1 cellular context compared by ENCODE assay signal in the genomic region with DNA sequence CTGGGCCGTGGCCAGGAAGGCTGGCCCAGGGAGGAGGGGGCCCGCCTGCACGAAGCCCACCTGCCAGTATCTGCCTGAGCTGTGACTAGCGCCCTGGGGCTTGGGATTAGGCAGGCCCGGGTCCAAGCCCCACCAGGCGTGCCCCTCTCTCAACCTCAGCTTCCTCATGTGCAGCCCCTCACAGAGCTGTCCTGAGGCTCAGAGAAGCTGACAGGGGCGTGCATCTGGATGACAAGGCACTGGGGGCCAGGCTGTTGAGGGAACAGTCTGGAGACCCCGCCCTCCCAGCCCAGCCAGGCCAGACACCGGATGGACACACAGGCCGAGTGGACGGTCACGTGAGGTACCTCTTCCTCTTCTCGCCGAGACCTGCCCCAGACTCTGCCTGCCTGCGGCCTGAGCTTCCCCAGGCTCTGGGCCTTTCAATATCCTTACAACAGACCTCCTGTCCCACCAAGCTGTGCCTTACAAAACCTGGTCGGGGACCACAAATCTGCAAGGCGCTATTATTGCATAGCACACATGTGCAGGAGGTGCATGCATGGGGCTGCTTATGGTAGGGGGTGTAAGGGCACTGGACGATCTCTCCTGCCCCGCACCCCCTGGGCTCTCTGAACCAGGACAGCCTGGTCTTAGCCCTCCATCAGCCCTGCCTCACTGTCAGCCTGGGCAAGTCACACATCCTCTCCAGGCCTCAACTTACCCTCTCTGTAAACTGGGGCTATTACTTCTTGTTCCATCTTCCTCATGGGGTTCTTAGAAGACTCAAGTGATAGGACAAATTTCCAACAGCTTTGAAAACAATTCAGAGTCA.
TF ChIP-seq lines count a peak whose summit lies in the region.

No MANE protein-coding gene starts in this region.

TF ChIP-seq in WTC11, 78 proteins besides CTCF, POLR2A, EP300 and RAD21 (continued from another document):
- no peak for TF ChIP-seq NR1H2 (CRISPR knock-in tag; IDR thresholded peaks at IDR 0.05)
